8 cellular contexts compared by ENCODE assay signal in genomic region chr12:54033106-54033979, GRCh38. TPM values are rescaled to one million over a fixed set of nuclear protein-coding genes. Genes with fewer than 3 reads are reported as not detected.
DNase-seq lines count a peak whose midpoint lies in the region; ATAC-seq and TF ChIP-seq lines count a peak whose summit lies in the region.

No MANE protein-coding gene starts in this region.

- no peak for TF ChIP-seq POLR2A in thyroid gland (IDR thresholded peaks at IDR 0.05)

- no peak overlapping the region for H3K27ac Mint-ChIP-seq in CD4-positive, alpha-beta T cell
- H3K27ac Mint-ChIP-seq in MCF 10A (ENCODE audit: low read depth, unreplicated experiment): no peak overlapping the region
- H3K27ac Mint-ChIP-seq in natural killer cell treated with Interleukin-12 subunit alpha and Interleukin-12 subunit beta and Interleukin-15 and Interleukin-18, amount 100 ng/mL, for 72 hours: no peak overlapping the region

- H3K27me3 ChIP-seq in CD4-positive, alpha-beta T cell (ENCODE audit: control insufficient read depth, insufficient read depth, low read length): peaks cover 98% of the 10 kb centered on the region
- H3K27me3 ChIP-seq in thyroid gland: peaks cover 59% of the 10 kb centered on the region

- POLR2A ChIA-PET in CD4-positive, alpha-beta T cell (lab: Charles Lee): interaction anchor here (0.6 to 1.5 kb wide), 4 partner anchors 22 to 168 kb away, joined by 3 to 7 read pairs (median 4); no protein-coding TSS in a partner anchor
- POLR2A ChIA-PET in MCF 10A (lab: Yijun Ruan, JAX): interaction anchor here (0.6 to 2.6 kb wide), 15 partner anchors 10 to 175 kb away, joined by 3 to 31 read pairs (median 5); partner anchors contain the start of genes HOXC8 and SMUG1

- no peaks in the 10 kb centered on the region for H3K36me3 Mint-ChIP-seq in CD4-positive, alpha-beta T cell (ENCODE audit: low read depth)
- peaks cover 20% of the 10 kb centered on the region for H3K36me3 Mint-ChIP-seq in MCF 10A (ENCODE audit: insufficient read depth, unreplicated experiment)
- H3K36me3 Mint-ChIP-seq in natural killer cell treated with Interleukin-12 subunit alpha and Interleukin-12 subunit beta and Interleukin-15 and Interleukin-18, amount 100 ng/mL, for 72 hours: no peaks in the 10 kb centered on the region

- no peak for DNase-seq in CD4-positive, alpha-beta T cell
- peak; percentile 85 for DNase-seq in LNCaP clone FGC (ENCODE audit: low read depth)
- peak; percentile 54 for DNase-seq in MCF 10A (ENCODE audit: unreplicated experiment)
- no peak for DNase-seq in natural killer cell treated with Interleukin-12 subunit alpha and Interleukin-12 subunit beta and Interleukin-15 and Interleukin-18, amount 100 ng/mL, for 72 hours (ENCODE audit: low spot score)
- no peak for DNase-seq in MV-4-11 (lab: John Stamatoyannopoulos, UW)
- DNase-seq in thyroid gland: no peak

- peak overlapping the region; percentile 31 for H3K4me3 ChIP-seq in LNCaP clone FGC (ENCODE audit: low read depth, low read length)
- no peak overlapping the region for H3K4me3 ChIP-seq in thyroid gland (replicated peaks in 1 of 3)

- 5 to 6% methylated on average over 57 to 60 of the region's 61 CpGs for WGBS in thyroid gland, 2 donors

- BruUV-seq in MCF 10A (replicated peaks; lab: Mats Ljungman, UMichigan): TSS peak; percentile 11

- H3K9me3 Mint-ChIP-seq in CD4-positive, alpha-beta T cell: peaks cover 2% of the 10 kb centered on the region
- H3K9me3 Mint-ChIP-seq in MCF 10A (ENCODE audit: unreplicated experiment): no peaks in the 10 kb centered on the region
- no peaks in the 10 kb centered on the region for H3K9me3 Mint-ChIP-seq in natural killer cell treated with Interleukin-12 subunit alpha and Interleukin-12 subunit beta and Interleukin-15 and Interleukin-18, amount 100 ng/mL, for 72 hours

- H3K27me3 Mint-ChIP-seq in CD4-positive, alpha-beta T cell: peaks cover 97% of the 10 kb centered on the region
- no peaks in the 10 kb centered on the region for H3K27me3 Mint-ChIP-seq in MCF 10A (ENCODE audit: insufficient read depth, unreplicated experiment)
- peaks cover 53 to 60% of the 10 kb centered on the region in 2 donors for H3K27me3 Mint-ChIP-seq in natural killer cell treated with Interleukin-12 subunit alpha and Interleukin-12 subunit beta and Interleukin-15 and Interleukin-18, amount 100 ng/mL, for 72 hours

- peak overlapping the region; percentile 13 for H3K4me3 Mint-ChIP-seq in CD4-positive, alpha-beta T cell
- H3K4me3 Mint-ChIP-seq in MCF 10A (ENCODE audit: unreplicated experiment): peak overlapping the region; percentile 71
- H3K4me3 Mint-ChIP-seq in natural killer cell treated with Interleukin-12 subunit alpha and Interleukin-12 subunit beta and Interleukin-15 and Interleukin-18, amount 100 ng/mL, for 72 hours: peak overlapping the region; percentile 88

- no peaks in the 10 kb centered on the region for H3K36me3 ChIP-seq in thyroid gland

- peaks cover 20% of the 10 kb centered on the region for H3K4me1 Mint-ChIP-seq in CD4-positive, alpha-beta T cell (ENCODE audit: low read depth)
- peaks cover 11% of the 10 kb centered on the region for H3K4me1 Mint-ChIP-seq in MCF 10A (ENCODE audit: insufficient read depth, unreplicated experiment)
- H3K4me1 Mint-ChIP-seq in natural killer cell treated with Interleukin-12 subunit alpha and Interleukin-12 subunit beta and Interleukin-15 and Interleukin-18, amount 100 ng/mL, for 72 hours (ENCODE audit: low read depth in 2 of 2): peaks cover 10 to 20% of the 10 kb centered on the region in 2 donors

- TF ChIP-seq CTCF in CD4-positive, alpha-beta T cell (IDR thresholded peaks at IDR 0.05): no peak
- TF ChIP-seq CTCF in LNCaP clone FGC (IDR thresholded peaks at IDR 0.05; ENCODE audit: control insufficient read depth, extremely low read depth, insufficient read depth) (no peak), MCF 10A (IDR thresholded peaks at IDR 0.05; ENCODE audit: unreplicated experiment) (no peak), thyroid gland (IDR thresholded peaks at IDR 0.05) (no peak)

- intact Hi-C loops in CD4-positive, alpha-beta T cell (cut with DNase I, micrococcal nuclease): loop anchor here (2.0 kb wide), 1 partner anchor 157 kb away; no protein-coding TSS in a partner anchor
- intact Hi-C loops in MCF 10A (cut with micrococcal nuclease) (loop anchor here (2.0 kb wide), 1 partner anchor 93 kb away; no protein-coding TSS in a partner anchor), thyroid gland (cut with DNase I) (loop anchor here (2.0 kb wide), 1 partner anchor 157 kb away; no protein-coding TSS in a partner anchor)

- H3K27ac ChIP-seq in CD4-positive, alpha-beta T cell (ENCODE audit: low read depth, low read length): no peak overlapping the region
- no peak overlapping the region for H3K27ac ChIP-seq in thyroid gland

- CTCF ChIA-PET in CD4-positive, alpha-beta T cell (lab: Charles Lee): interaction anchor here (1.0 to 1.8 kb wide), 8 partner anchors 18 to 174 kb away, joined by 3 to 19 read pairs (median 8); partner anchors contain the start of genes HOXC8 and SMUG1
- CTCF ChIA-PET in MCF 10A (lab: Yijun Ruan, JAX): interaction anchor here (0.6 to 9.4 kb wide), 28 partner anchors 8 to 346 kb away, joined by 3 to 233 read pairs (median 5); partner anchors contain the start of genes HOXC4, HOXC8 and SMUG1

- peaks cover 10% of the 10 kb centered on the region for H3K9me3 ChIP-seq in CD4-positive, alpha-beta T cell (ENCODE audit: control insufficient read depth, low read length)
- no peaks in the 10 kb centered on the region for H3K9me3 ChIP-seq in thyroid gland

- H3K4me1 ChIP-seq in thyroid gland: peaks cover 0 to 38% of the 10 kb centered on the region in 2 donors

- ATAC-seq in CD4-positive, alpha-beta T cell (ENCODE audit: poor library complexity): no peak
- ATAC-seq in natural killer cell treated with Interleukin-12 subunit alpha and Interleukin-12 subunit beta and Interleukin-15 and Interleukin-18, amount 100 ng/mL, for 72 hours: peak in 1 of 2 donors; percentile 54
- ATAC-seq in HG02798 (IDR thresholded peaks at IDR 0.05; ENCODE audit: poor library complexity, unreplicated experiment) (no peak), HG03460 (IDR thresholded peaks at IDR 0.05; ENCODE audit: unreplicated experiment) (no peak)

RNA-seq across cellular contexts. Expression of gene HOXC5, which starts 0.5 kb away (rescaled TPM):
- total RNA-seq in CD4-positive, alpha-beta T cell: not detected
- total RNA-seq in MCF 10A (2022) (0.74 TPM in 1 of 2 replicates, not detected in the other), thyroid gland (under 1 TPM in 1 of 4 donors, not detected in 3; 0.27 TPM)
- total RNA-seq in natural killer cell treated with Interleukin-12 subunit alpha and Interleukin-12 subunit beta and Interleukin-15 and Interleukin-18, amount 100 ng/mL, for 72 hours: not detected

RNA-seq across cellular contexts. Expression of gene HOXC6, which starts 5.1 kb away (rescaled TPM):
- total RNA-seq in CD4-positive, alpha-beta T cell: not detected
- total RNA-seq in MCF 10A (2022) (7.1 and 11.5 TPM in 2 replicates), thyroid gland (not detected)
- total RNA-seq in natural killer cell treated with Interleukin-12 subunit alpha and Interleukin-12 subunit beta and Interleukin-15 and Interleukin-18, amount 100 ng/mL, for 72 hours: not detected

RNA-seq across cellular contexts. Expression of gene HOXC4, which starts 20.3 kb away (rescaled TPM):
- total RNA-seq in CD4-positive, alpha-beta T cell: not detected
- 1.7 and 1.8 TPM in 2 replicates for total RNA-seq in MCF 10A (2022)
- total RNA-seq in natural killer cell treated with Interleukin-12 subunit alpha and Interleukin-12 subunit beta and Interleukin-15 and Interleukin-18, amount 100 ng/mL, for 72 hours: 1 to 10 TPM; 1.3 to 2.3 TPM
- under 1 TPM in 2 of 4 donors, not detected in 2; 0.22 to 0.27 TPM for total RNA-seq in thyroid gland

RNA-seq across cellular contexts. Expression of gene HOXC8, which starts 24.6 kb away (rescaled TPM):
- total RNA-seq in CD4-positive, alpha-beta T cell: not detected
- 6.0 and 6.9 TPM in 2 replicates for total RNA-seq in MCF 10A (2022)
- not detected for total RNA-seq in natural killer cell treated with Interleukin-12 subunit alpha and Interleukin-12 subunit beta and Interleukin-15 and Interleukin-18, amount 100 ng/mL, for 72 hours
- not detected for total RNA-seq in thyroid gland

RNA-seq across cellular contexts. Expression of gene HOXC9, which starts 33.4 kb away (rescaled TPM):
- not detected for total RNA-seq in CD4-positive, alpha-beta T cell
- 5.2 and 6.0 TPM in 2 replicates for total RNA-seq in MCF 10A (2022)
- not detected for total RNA-seq in natural killer cell treated with Interleukin-12 subunit alpha and Interleukin-12 subunit beta and Interleukin-15 and Interleukin-18, amount 100 ng/mL, for 72 hours
- under 1 TPM in 2 of 4 donors, not detected in 2; 0.22 to 0.27 TPM for total RNA-seq in thyroid gland

Comparison
In these comparisons a context has a peak if more than half of its experiments do, and no peak if none do; other contexts are left out.
1. DNase-seq: peak in LNCaP clone FGC (single experiment) and MCF 10A (single experiment); none in CD4-positive, alpha-beta T cell (0 of 10), natural killer cell treated with Interleukin-12 subunit alpha and Interleukin-12 subunit beta and Interleukin-15 and Interleukin-18, amount 100 ng/mL, for 72 hours (single experiment), MV-4-11 (single experiment) and thyroid gland (0 of 2).
2. H3K4me3 Mint-ChIP-seq: peak in every context shown above with its lines; median percentile 88 in natural killer cell treated with Interleukin-12 subunit alpha and Interleukin-12 subunit beta and Interleukin-15 and Interleukin-18, amount 100 ng/mL, for 72 hours; 71 in MCF 10A; 13 in CD4-positive, alpha-beta T cell.